8 cellular contexts compared by ENCODE assay signal in genomic region chr12:94262228-94263010, GRCh38.
DNase-seq lines count a peak whose midpoint lies in the region; ATAC-seq and TF ChIP-seq lines count a peak whose summit lies in the region.

No MANE protein-coding gene starts in this region.

- H3K27ac ChIP-seq in BLaER1 (peak overlapping the region; percentile 76), rectal smooth muscle tissue (ENCODE audit: low read depth, low read length) (peak overlapping the region; percentile 78), vagina (peak overlapping the region; percentile 90)

- H3K36me3 Mint-ChIP-seq in activated naive CD4-positive, alpha-beta T cell treated with anti-CD3 and anti-CD28 coated beads, Interleukin-2, amount 50 U/mL, for 24 hours, result peaks cover 16% of the 10 kb centered on the region

- no peak for TF ChIP-seq CTCF in vagina (IDR thresholded peaks at IDR 0.05)

- peak; percentile 62 for DNase-seq in HK-2 (ENCODE audit: unreplicated experiment)
- peak; percentile 67 for DNase-seq in SIG-M5 treated with dmso at 0.1 percent for 504 hours (lab: John Stamatoyannopoulos, UW; ENCODE audit: unreplicated experiment)
- DNase-seq in Right ventricle myocardium superior, result peak; percentile 89
- DNase-seq in vagina (ENCODE audit: extremely low spot score in 2 of 2), result peak in 1 of 2 donors; percentile 94

- peak overlapping the region; percentile 94 for H3K4me3 Mint-ChIP-seq in activated naive CD4-positive, alpha-beta T cell treated with anti-CD3 and anti-CD28 coated beads, Interleukin-2, amount 50 U/mL, for 24 hours

- ATAC-seq in GM19397 (IDR thresholded peaks at IDR 0.05; ENCODE audit: unreplicated experiment) (peak; percentile 51), Right ventricle myocardium superior (ENCODE audit: poor library complexity) (peak; percentile 90)

- H3K27me3 ChIP-seq in BLaER1 (no peaks in the 10 kb centered on the region), rectal smooth muscle tissue (ENCODE audit: control insufficient read depth, insufficient read depth, low read length) (no peaks in the 10 kb centered on the region), vagina (no peaks in the 10 kb centered on the region)

- H3K4me1 Mint-ChIP-seq in activated naive CD4-positive, alpha-beta T cell treated with anti-CD3 and anti-CD28 coated beads, Interleukin-2, amount 50 U/mL, for 24 hours, result peaks cover 46% of the 10 kb centered on the region

- no peaks in the 10 kb centered on the region for H3K27me3 Mint-ChIP-seq in activated naive CD4-positive, alpha-beta T cell treated with anti-CD3 and anti-CD28 coated beads, Interleukin-2, amount 50 U/mL, for 24 hours

- H3K4me1 ChIP-seq in BLaER1 (peaks cover 43% of the 10 kb centered on the region), rectal smooth muscle tissue (ENCODE audit: control insufficient read depth, insufficient read depth, low read length) (peaks cover 15% of the 10 kb centered on the region), vagina (peaks cover 49% of the 10 kb centered on the region)

- H3K4me2 ChIP-seq in BLaER1, result peak overlapping the region; percentile 86

- no peaks in the 10 kb centered on the region for H4K20me1 ChIP-seq in BLaER1

- H3K9me3 Mint-ChIP-seq in activated naive CD4-positive, alpha-beta T cell treated with anti-CD3 and anti-CD28 coated beads, Interleukin-2, amount 50 U/mL, for 24 hours, result no peaks in the 10 kb centered on the region

- TF ChIP-seq POLR2A in vagina (IDR thresholded peaks at IDR 0.05), result no peak

- H3K9ac ChIP-seq in BLaER1 (peak overlapping the region; percentile 75), rectal smooth muscle tissue (ENCODE audit: low read length) (peak overlapping the region; percentile 33)

- H3K36me3 ChIP-seq in BLaER1, result no peaks in the 10 kb centered on the region
- no peaks in the 10 kb centered on the region for H3K36me3 ChIP-seq in rectal smooth muscle tissue (ENCODE audit: control insufficient read depth, insufficient read depth, low read length)
- no peaks in the 10 kb centered on the region for H3K36me3 ChIP-seq in vagina

- H3K9me3 ChIP-seq in BLaER1, result no peaks in the 10 kb centered on the region
- no peaks in the 10 kb centered on the region for H3K9me3 ChIP-seq in vagina

- intact Hi-C loops in Right ventricle myocardium superior (cut with DNase I) (no loop called here), vagina (cut with DNase I) (no loop called here)

- H3K4me3 ChIP-seq in BLaER1, result peak overlapping the region; percentile 67
- H3K4me3 ChIP-seq in rectal smooth muscle tissue (ENCODE audit: low read length), result peak overlapping the region; percentile 75
- H3K4me3 ChIP-seq in vagina, result peak overlapping the region; percentile 45 to 52

- H3K27ac Mint-ChIP-seq in activated naive CD4-positive, alpha-beta T cell treated with anti-CD3 and anti-CD28 coated beads, Interleukin-2, amount 50 U/mL, for 24 hours, result peak overlapping the region; percentile 98
